ENCODE assay signal across 9 cellular contexts in genomic region chr11:88301478-88302140, GRCh38. TPM values are rescaled to one million over a fixed set of nuclear protein-coding genes. Genes with fewer than 3 reads are reported as not detected.
DNase-seq lines count a peak whose midpoint lies in the region; ATAC-seq, FAIRE-seq and TF ChIP-seq lines count a peak whose summit lies in the region.
"Had no signal": no experiment of that assay in that cellular context is flagged by ENCODE, and none has a peak within 500 bp of the region (broad histone marks: within the 10 kb centered on the region; RNA-seq: fewer than 3 reads in every experiment).

No MANE protein-coding gene starts in this region.

- peak overlapping the region in 4 of 6 donors; percentile 4 to 83 (median 35) for H3K27ac Mint-ChIP-seq in naive B cell
- H3K27ac Mint-ChIP-seq: activated naive CD4-positive, alpha-beta T cell treated with anti-CD3 and anti-CD28 coated beads, Interleukin-2, amount 50 U/mL, for 24 hours had no signal

- no peak for TF ChIP-seq POLR2A in erythroblast (IDR thresholded peaks at IDR 0.05; ENCODE audit: low read length)
- TF ChIP-seq POLR2A in gastroesophageal sphincter (IDR thresholded peaks at IDR 0.05) = no peak

- no peaks in the 10 kb centered on the region for H3K27me3 Mint-ChIP-seq in naive B cell
- H3K27me3 Mint-ChIP-seq: activated naive CD4-positive, alpha-beta T cell treated with anti-CD3 and anti-CD28 coated beads, Interleukin-2, amount 50 U/mL, for 24 hours had no signal

- H3K4me3 ChIP-seq in gastroesophageal sphincter = no peak overlapping the region

- H3K36me3 Mint-ChIP-seq in naive B cell = peaks cover 27 to 43% of the 10 kb centered on the region in 2 donors

- peaks cover 2 to 14% (median 4%) of the 10 kb centered on the region in 3 donors for H3K4me1 ChIP-seq in gastroesophageal sphincter

- TF ChIP-seq CTCF in gastroesophageal sphincter (IDR thresholded peaks at IDR 0.05) = no peak

- H3K27me3 ChIP-seq in gastroesophageal sphincter = no peaks in the 10 kb centered on the region

- H3K36me3 ChIP-seq in gastroesophageal sphincter = peaks cover 0 to 10% of the 10 kb centered on the region in 2 donors

- no peaks in the 10 kb centered on the region for H3K9me3 Mint-ChIP-seq in naive B cell
- H3K9me3 Mint-ChIP-seq: activated naive CD4-positive, alpha-beta T cell treated with anti-CD3 and anti-CD28 coated beads, Interleukin-2, amount 50 U/mL, for 24 hours had no signal

- no peak overlapping the region for H3K27ac ChIP-seq in gastroesophageal sphincter

- H3K4me3 Mint-ChIP-seq in naive B cell = peak overlapping the region in 3 of 8 donors; percentile 21 to 27 (median 23)
- H3K4me3 Mint-ChIP-seq: activated naive CD4-positive, alpha-beta T cell treated with anti-CD3 and anti-CD28 coated beads, Interleukin-2, amount 50 U/mL, for 24 hours had no signal

- peaks cover 3 to 11% (median 11%) of the 10 kb centered on the region in 3 donors for H3K4me1 Mint-ChIP-seq in naive B cell

- FAIRE-seq in urothelium cell line (lab: Jason Lieb, UNC) = no peak

- no peaks in the 10 kb centered on the region for H3K9me3 ChIP-seq in gastroesophageal sphincter

- no peak for TF ChIP-seq EP300 in gastroesophageal sphincter (IDR thresholded peaks at IDR 0.05)

- ATAC-seq in GM18508 (IDR thresholded peaks at IDR 0.05; ENCODE audit: insufficient read depth, unreplicated experiment) = peak; percentile 39
- ATAC-seq in GM21529 (IDR thresholded peaks at IDR 0.05; ENCODE audit: unreplicated experiment) = peak; percentile 57
- ATAC-seq in HG03571 (IDR thresholded peaks at IDR 0.05; ENCODE audit: unreplicated experiment) = peak; percentile 40
- ATAC-seq in naive B cell (ENCODE audit: low read depth in 2 of 2) = peak; percentile 23 to 63
- ATAC-seq in left lobe of liver = no peak
- no peak for ATAC-seq in gastroesophageal sphincter

- DNase-seq in naive B cell = no peak
- DNase-seq in erythroblast (lab: John Stamatoyannopoulos, UW) = no peak
- DNase-seq in urothelium cell line (ENCODE audit: low spot score) = no peak
- DNase-seq in left lobe of liver (ENCODE audit: low spot score) = no peak

- 52 to 82% methylated on average over 7 to 9 of the region's 9 CpGs for WGBS in gastroesophageal sphincter (ENCODE audit: low coverage in 1 of 2), 2 donors

RNA-seq across cellular contexts. Expression of gene CTSC, which starts 35.9 kb away (rescaled TPM):
- polyA plus RNA-seq in naive B cell (ENCODE audit: low read depth in 6 of 6) = 10 to 100 TPM; 32.5 to 65.6 (median 39.0) TPM
- total RNA-seq in left lobe of liver = 25.7 TPM
- 10 to 100 TPM; 14.2 to 78.6 (median 47.9) TPM for total RNA-seq in gastroesophageal sphincter

Comparison
In these comparisons a context has a peak if more than half of its experiments do, and no peak if none do; other contexts are left out.
1. ATAC-seq: peak in GM18508 (single experiment), GM21529 (single experiment), HG03571 (single experiment) and naive B cell (2 of 2); none in left lobe of liver (single experiment) and gastroesophageal sphincter (single experiment).